ENCODE assay signal across 17 cellular contexts in genomic region chr1:232884262-232884661, GRCh38.
"Had no signal": no experiment of that assay in that cellular context is flagged by ENCODE, and none has a peak within 500 bp of the region (broad histone marks: within the 10 kb centered on the region; RNA-seq: fewer than 3 reads in every experiment).

No MANE protein-coding gene starts in this region.

- H3K9me3 ChIP-seq: adrenal gland, heart left ventricle, mucosa of descending colon, tibial artery had no signal

- H3K27me3 ChIP-seq: adrenal gland, heart left ventricle had no signal

- H3K4me1 ChIP-seq: adrenal gland, heart left ventricle, parathyroid adenoma, tibial artery had no signal

- ATAC-seq: activated CD8-positive, alpha-beta T cell treated with anti-CD3 and anti-CD28 coated beads for 36 hours; heart left ventricle; left lobe of liver; mucosa of descending colon; naive thymus-derived CD4-positive, alpha-beta T cell; T-helper 17 cell had no signal

- H2AFZ ChIP-seq: parathyroid adenoma had no signal

- H3K4me3 ChIP-seq: adrenal gland, heart left ventricle, mucosa of descending colon, tibial artery had no signal

- H3K36me3 ChIP-seq: adrenal gland, heart left ventricle, tibial artery had no signal

- H3K9ac ChIP-seq: parathyroid adenoma had no signal

- H3K27ac ChIP-seq: adrenal gland, heart left ventricle, parathyroid adenoma, tibial artery had no signal

- DNase-seq: activated CD4-positive, alpha-beta T cell treated with anti-CD3 and anti-CD28 coated beads for 4 hours; activated CD8-positive, alpha-beta T cell treated with anti-CD3 and anti-CD28 coated beads for 36 hours; activated effector memory CD4-positive, alpha-beta T cell treated with anti-CD3 and anti-CD28 coated beads, Interleukin-2, amount 50 U/mL, for 16 hours; activated T-cell treated with anti-CD3 and anti-CD28 coated beads, Interleukin-2, amount 50 U/mL, for 48 hours; adrenal gland; effector CD8-positive, alpha-beta T cell; heart left ventricle; mucosa of descending colon; naive thymus-derived CD4-positive, alpha-beta T cell; retina; stimulated activated CD4-positive, alpha-beta T cell treated with anti-CD3 and anti-CD28 coated beads, Interleukin-15, amount 100 ng/mL, for 24 hours; stimulated activated CD4-positive, alpha-beta T cell treated with anti-CD3 and anti-CD28 coated beads, Interleukin-4, amount 100 ng/mL, for 24 hours; stimulated activated naive CD4-positive, alpha-beta T cell; T-helper 17 cell; tibial artery had no signal

- H3K79me2 ChIP-seq: parathyroid adenoma had no signal
